Comparison of ENCODE assay signal across 1 cellular context in genomic region chr22:32333769-32334639, GRCh38.
TF ChIP-seq lines count a peak whose summit lies in the region.

No MANE protein-coding gene starts in this region.

TF ChIP-seq in IMR-90, 13 proteins besides CTCF, POLR2A, EP300 and RAD21 (continued from another document):
- no peak for TF ChIP-seq CHD1 (IDR thresholded peaks at IDR 0.05; ENCODE audit: low read depth, low read length)
